1 cellular context compared by ENCODE assay signal in genomic region chr11:34182921-34183685, GRCh38.
TF ChIP-seq lines count a peak whose summit lies in the region.

No MANE protein-coding gene starts in this region.

TF ChIP-seq in SK-N-SH, 30 proteins besides CTCF, POLR2A, EP300 and RAD21:
- TF ChIP-seq GABPA (IDR thresholded peaks at IDR 0.05; ENCODE audit: low read depth) (no peak), FOSL2 (IDR thresholded peaks at IDR 0.05; ENCODE audit: borderline replicate concordance, low read depth) (no peak), GATA2 (CRISPR knock-in tag; IDR thresholded peaks at IDR 0.05) (no peak), FOXJ3 (CRISPR knock-in tag; IDR thresholded peaks at IDR 0.05) (no peak), EZH2phosphoT487 (IDR thresholded peaks at IDR 0.05; ENCODE audit: borderline replicate concordance, low read depth) (no peak), MEF2A (IDR thresholded peaks at IDR 0.05; ENCODE audit: borderline replicate concordance, low read depth) (no peak), ZBTB33 (IDR thresholded peaks at IDR 0.05; ENCODE audit: borderline replicate concordance, low read depth) (no peak), SMC3 (IDR thresholded peaks at IDR 0.05; ENCODE audit: low read depth, low read length) (no peak), FOXM1 (IDR thresholded peaks at IDR 0.05; ENCODE audit: low read depth) (no peak), NRF1 (IDR thresholded peaks at IDR 0.05; ENCODE audit: low read depth, low read length) (no peak), POLR2AphosphoS5 (IDR thresholded peaks at IDR 0.05; ENCODE audit: low read depth, low read length) (no peak), MAX (IDR thresholded peaks at IDR 0.05; ENCODE audit: low read depth) (no peak), TEAD4 (IDR thresholded peaks at IDR 0.05; ENCODE audit: borderline replicate concordance, insufficient read depth) (no peak), RFX5 (IDR thresholded peaks at IDR 0.05; ENCODE audit: low read length) (no peak), IRF3 (IDR thresholded peaks at IDR 0.05; ENCODE audit: low read depth, low read length) (no peak), MXI1 (IDR thresholded peaks at IDR 0.05; ENCODE audit: low read depth, low read length) (no peak), USF2 (IDR thresholded peaks at IDR 0.05; ENCODE audit: borderline replicate concordance, low read depth, low read length) (no peak)
